In the genomic region with DNA sequence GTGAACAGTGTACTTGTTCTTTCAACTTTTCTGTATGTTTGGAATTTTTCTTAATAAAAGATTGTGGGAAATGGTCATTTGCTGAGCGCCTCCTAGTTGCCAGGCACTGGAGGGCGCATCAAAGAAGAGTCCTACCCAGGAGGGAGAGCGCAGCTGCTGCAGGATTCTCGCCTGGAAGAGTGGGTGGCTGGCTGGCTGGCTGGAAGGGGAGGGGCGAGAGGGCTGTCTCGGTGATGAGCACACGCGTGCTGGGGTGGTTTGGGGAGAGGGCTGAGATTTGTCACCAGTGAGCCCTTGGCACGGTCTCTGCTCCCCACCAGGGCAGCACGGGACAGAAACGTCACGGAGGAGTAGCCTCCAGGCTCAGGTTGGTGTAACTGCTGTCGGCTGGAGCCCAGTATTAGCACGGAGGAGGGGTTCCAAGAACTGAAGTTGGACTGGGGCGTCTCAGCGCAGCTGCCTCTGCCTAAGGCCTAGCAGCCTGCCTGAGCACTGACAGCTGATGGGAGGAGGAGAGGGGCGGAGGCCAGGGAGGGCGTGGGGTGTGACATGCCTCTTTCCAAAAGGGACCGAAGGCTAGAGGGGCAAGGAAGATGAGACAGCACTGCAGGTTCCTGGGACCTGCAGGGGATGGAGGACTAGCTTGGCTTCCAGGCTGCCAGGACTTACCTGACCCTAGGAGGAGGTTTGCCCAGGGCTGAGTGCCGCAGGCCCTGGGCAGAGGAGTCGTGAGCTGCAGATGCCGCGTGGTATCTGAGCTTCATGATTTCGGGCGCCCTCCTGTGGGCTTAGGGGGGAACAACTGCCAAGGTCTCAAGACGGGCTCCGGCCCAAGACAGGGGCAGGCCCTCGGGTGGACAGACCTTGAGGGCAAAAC, we compare ENCODE assay signal across 8 cellular contexts. TPM values are rescaled to one million over a fixed set of nuclear protein-coding genes. Genes with fewer than 3 reads are reported as not detected.
DNase-seq lines count a peak whose midpoint lies in the region; ATAC-seq and TF ChIP-seq lines count a peak whose summit lies in the region.

No MANE protein-coding gene starts in this region.

- intact Hi-C loops in uterus (cut with DNase I; ENCODE audit: low total_unique reads) = loop anchor here (2.0 kb wide), 1 partner anchor 112 kb away; a partner anchor contains a TSS

- H3K9ac ChIP-seq in rectal smooth muscle tissue (ENCODE audit: low read length) = no peak overlapping the region

- DNase-seq in NCI-H1417 treated with DMSO at 0.1 percent for 48 hours (lab: John Stamatoyannopoulos, UW) (peak; percentile 10), T-helper 1 cell (peak; percentile 49 to 89 (median 69)), amygdala (lab: John Stamatoyannopoulos, UW) (peak in 55 of 56 donors; percentile 43 to 92 (median 80)), right atrium auricular region (ENCODE audit: low spot score) (peak; percentile 93), uterus (peak; percentile 93)

- H3K9me3 ChIP-seq in right atrium auricular region (no peaks in the 10 kb centered on the region), uterus (no peaks in the 10 kb centered on the region)

- TF ChIP-seq CTCF in GM12873 (IDR thresholded peaks at IDR 0.05; ENCODE audit: insufficient read depth, low read depth, low read length, missing control alignments) (peak; percentile 95), right atrium auricular region (IDR thresholded peaks at IDR 0.05) (peak; percentile 67 to 96), uterus (IDR thresholded peaks at IDR 0.05) (peak; percentile 92 to 97 (median 94))

- peak in 1 of 2 donors; percentile 29 for TF ChIP-seq POLR2A in uterus (IDR thresholded peaks at IDR 0.05)

- peak; percentile 70 for ATAC-seq in HG02763 (IDR thresholded peaks at IDR 0.05; ENCODE audit: unreplicated experiment)

- no peaks in the 10 kb centered on the region for H3K36me3 ChIP-seq in right atrium auricular region
- no peaks in the 10 kb centered on the region for H3K36me3 ChIP-seq in rectal smooth muscle tissue (ENCODE audit: control insufficient read depth, insufficient read depth, low read length)
- H3K36me3 ChIP-seq in uterus = no peaks in the 10 kb centered on the region

- H3K4me1 ChIP-seq in right atrium auricular region = peaks cover 0 to 80% of the 10 kb centered on the region in 2 donors
- peaks cover 53% of the 10 kb centered on the region for H3K4me1 ChIP-seq in rectal smooth muscle tissue (ENCODE audit: control insufficient read depth, insufficient read depth, low read length)
- peaks cover 13 to 18% of the 10 kb centered on the region in 2 donors for H3K4me1 ChIP-seq in uterus

- H3K4me3 ChIP-seq in right atrium auricular region (peak overlapping the region; percentile 3 to 36), rectal smooth muscle tissue (ENCODE audit: low read length) (peak overlapping the region; percentile 48), uterus (peak overlapping the region in 1 of 2 donors; percentile 13)

- H3K27ac ChIP-seq in right atrium auricular region (peak overlapping the region; percentile 82 to 90), rectal smooth muscle tissue (ENCODE audit: low read depth, low read length) (peak overlapping the region; percentile 90), uterus (peak overlapping the region; percentile 81 to 82)

- no peaks in the 10 kb centered on the region for H3K27me3 ChIP-seq in right atrium auricular region
- H3K27me3 ChIP-seq in rectal smooth muscle tissue (ENCODE audit: control insufficient read depth, insufficient read depth, low read length) = peaks cover 2% of the 10 kb centered on the region
- no peaks in the 10 kb centered on the region for H3K27me3 ChIP-seq in uterus

RNA-seq across cellular contexts. Expression of a gene that starts 5.7 kb away (rescaled TPM):
- total RNA-seq in right atrium auricular region (10 to 100 TPM; 28.8 to 65.6 TPM), uterus (1 to 10 TPM; 1.3 to 5.7 (median 3.3) TPM)

RNA-seq across cellular contexts. Expression of a gene that starts 37.4 kb away (rescaled TPM):
- total RNA-seq in right atrium auricular region (1 to 10 TPM; 8.6 to 8.8 TPM), uterus (10 to 100 TPM in 3 of 4 donors, 1 to 10 TPM in 1; 5.9 to 39.7 (median 16.2) TPM)

Comparison
In these comparisons a context has a peak if more than half of its experiments do, and no peak if none do; other contexts are left out.
1. DNase-seq: peak in every context shown above with its lines; median percentile 93 in right atrium auricular region; 93 in uterus; 80 in amygdala; 69 in T-helper 1 cell; 10 in NCI-H1417 treated with DMSO at 0.1 percent for 48 hours.
2. RNA of a gene that starts 5.7 kb away (total RNA-seq): 28.8 to 65.6 TPM in right atrium auricular region; 1.3 to 5.7 TPM in uterus; every median in the first group is over 4 times any median in the second.
3. Peak in every context shown above with its lines, with median percentiles within 50 percentile points of each other: CTCF ChIP-seq and H3K27ac ChIP-seq.